8 cellular contexts compared by ENCODE assay signal in the genomic region with DNA sequence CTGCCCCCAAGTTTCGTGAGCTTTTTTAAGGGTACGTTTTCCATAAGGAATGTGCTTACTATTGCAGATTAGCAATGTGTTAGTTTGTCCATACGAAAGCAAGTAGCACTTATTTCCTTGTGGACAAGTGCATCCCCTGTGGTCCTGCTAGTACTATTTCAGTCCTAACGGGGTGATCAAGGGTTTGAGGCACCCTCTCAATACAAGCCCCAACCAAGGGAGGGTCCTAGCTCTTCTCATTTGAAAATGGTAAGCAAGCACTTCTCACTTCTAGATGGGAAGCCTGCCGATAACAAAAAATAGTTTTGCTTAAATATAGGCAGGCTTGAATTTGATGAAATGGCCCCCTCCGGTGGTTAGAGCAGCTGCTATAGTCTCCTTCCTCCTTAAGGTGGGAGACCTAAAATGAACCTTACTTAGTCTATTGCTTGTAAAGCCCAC.
DNase-seq lines count a peak whose midpoint lies in the region; ATAC-seq lines count a peak whose summit lies in the region.

No MANE protein-coding gene starts in this region.

- peak; percentile 37 to 44 for DNase-seq in NCI-H2081 (lab: John Stamatoyannopoulos, UW)
- DNase-seq in NCI-H2081 treated with DMSO at 0.1 percent for 48 hours (lab: John Stamatoyannopoulos, UW), result no peak
- peak; percentile 39 for DNase-seq in RPMI7951 (ENCODE audit: low read depth)
- peak; percentile 81 for DNase-seq in astrocyte of the hippocampus (ENCODE audit: low read depth, low spot score)
- DNase-seq in islet precursor cell, result peak; percentile 61
- peak; percentile 14 to 15 for DNase-seq in stimulated activated CD8-positive, alpha-beta memory T cell treated with anti-CD3 and anti-CD28 coated beads, Interleukin-7, amount 100 ng/mL, for 1 hour (ENCODE audit: low read depth in 2 of 2)

- ATAC-seq in HG03280 (IDR thresholded peaks at IDR 0.05; ENCODE audit: unreplicated experiment), result peak; percentile 62
- no peak for ATAC-seq in HG02571 (IDR thresholded peaks at IDR 0.05; ENCODE audit: unreplicated experiment)
